In the genomic region with DNA sequence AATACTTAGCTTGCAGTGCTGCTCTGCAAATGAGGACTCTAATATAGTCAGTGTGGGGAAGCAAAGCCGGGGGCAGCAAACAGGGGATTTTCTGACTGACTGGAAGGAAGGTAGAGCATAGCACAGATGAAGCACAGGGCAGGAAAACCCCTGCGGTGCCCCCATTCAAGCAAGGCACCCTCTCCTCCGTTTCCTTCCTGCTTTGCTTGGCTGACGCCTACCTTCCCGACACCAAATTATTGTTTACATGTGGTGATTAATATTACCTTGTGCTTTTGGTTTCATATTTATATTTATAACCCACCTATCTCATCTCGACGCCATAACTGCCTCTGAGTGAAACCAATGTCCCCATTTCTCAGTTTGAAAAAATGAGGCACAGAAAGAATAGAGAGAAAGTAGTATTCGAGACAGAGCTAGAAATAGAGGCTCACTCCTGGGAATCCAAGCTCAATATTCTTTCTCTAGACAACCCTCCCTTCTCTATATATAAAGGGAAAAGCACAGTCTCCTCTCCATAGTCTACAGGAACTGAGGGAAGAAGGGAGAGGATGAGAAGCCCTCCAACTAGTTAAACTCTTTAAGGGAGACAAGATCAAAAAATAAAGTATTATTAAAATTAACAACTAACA, we compare ENCODE assay signal across 8 cellular contexts. TPM values are rescaled to one million over a fixed set of nuclear protein-coding genes. Genes with fewer than 3 reads are reported as not detected.
DNase-seq lines count a peak whose midpoint lies in the region; ATAC-seq, FAIRE-seq and TF ChIP-seq lines count a peak whose summit lies in the region.
"Had no signal": no experiment of that assay in that cellular context is flagged by ENCODE, and none has a peak within 500 bp of the region (broad histone marks: within the 10 kb centered on the region; RNA-seq: fewer than 3 reads in every experiment).

No MANE protein-coding gene starts in this region.

- H3K36me3 Mint-ChIP-seq in activated T-cell treated with anti-CD3 and anti-CD28 coated beads, Interleukin-2, amount 50 U/mL, for 72 hours (ENCODE audit: insufficient read depth in 2 of 2), result peaks cover 5 to 12% of the 10 kb centered on the region in 2 donors

- no peaks in the 10 kb centered on the region for H3K9me3 Mint-ChIP-seq in activated T-cell treated with anti-CD3 and anti-CD28 coated beads, Interleukin-2, amount 50 U/mL, for 72 hours
- H3K9me3 Mint-ChIP-seq: nephron had no signal

- peaks cover 0 to 13% of the 10 kb centered on the region in 2 donors for H3K36me3 ChIP-seq in small intestine (ENCODE audit: control insufficient read depth in 2 of 2, insufficient read depth in 2 of 2, low read length in 2 of 2)
- H3K36me3 ChIP-seq in ovary, result no peaks in the 10 kb centered on the region

- FAIRE-seq in small intestine (lab: Jason Lieb, UNC), result no peak

- H3K4me1 ChIP-seq in small intestine (ENCODE audit: control insufficient read depth in 2 of 2, insufficient read depth in 1 of 2, low read depth in 1 of 2, low read length in 1 of 2) (peaks cover 10 to 16% of the 10 kb centered on the region in 2 donors), ovary (ENCODE audit: insufficient read depth) (no peaks in the 10 kb centered on the region)

- H3K4me3 ChIP-seq in small intestine (ENCODE audit: low read depth in 1 of 2, low read length in 2 of 2) (no peak overlapping the region), ovary (no peak overlapping the region)

- H3K9me3 ChIP-seq in small intestine (ENCODE audit: control insufficient read depth, low read depth), result no peaks in the 10 kb centered on the region
- no peaks in the 10 kb centered on the region for H3K9me3 ChIP-seq in ovary

- peak overlapping the region; percentile 96 for H3K27ac Mint-ChIP-seq in activated T-cell treated with anti-CD3 and anti-CD28 coated beads, Interleukin-2, amount 50 U/mL, for 72 hours
- H3K27ac Mint-ChIP-seq: nephron had no signal

- no peak for TF ChIP-seq POLR2A in ovary (IDR thresholded peaks at IDR 0.05)

- peaks cover 45% of the 10 kb centered on the region for H3K4me1 Mint-ChIP-seq in activated T-cell treated with anti-CD3 and anti-CD28 coated beads, Interleukin-2, amount 50 U/mL, for 72 hours (ENCODE audit: low read depth)

- H3K4me3 Mint-ChIP-seq in activated T-cell treated with anti-CD3 and anti-CD28 coated beads, Interleukin-2, amount 50 U/mL, for 72 hours, result peak overlapping the region; percentile 66 to 74
- H3K4me3 Mint-ChIP-seq: nephron had no signal

- no peaks in the 10 kb centered on the region for H3K27me3 ChIP-seq in small intestine (ENCODE audit: control insufficient read depth in 2 of 2, insufficient read depth in 2 of 2, low read length in 2 of 2)
- H3K27me3 ChIP-seq in ovary, result no peaks in the 10 kb centered on the region

- intact Hi-C loops in ovary (cut with DNase I), result no loop called here

- peak overlapping the region; percentile 92 to 95 for H3K27ac ChIP-seq in small intestine (ENCODE audit: low read depth in 1 of 2, low read length in 1 of 2)
- H3K27ac ChIP-seq in ovary, result no peak overlapping the region

- TF ChIP-seq CTCF in ovary (IDR thresholded peaks at IDR 0.05), result no peak

- WGBS in small intestine, 3 donors, result 12 to 36% (median 22%) methylated on average over 8 of the region's 8 CpGs
- 83 to 87% (median 85%) methylated on average over 8 of the region's 8 CpGs for WGBS in ovary, 3 donors

- peak; percentile 74 for ATAC-seq in GM21381 (IDR thresholded peaks at IDR 0.05; ENCODE audit: unreplicated experiment)
- peak; percentile 62 for ATAC-seq in HG03558 (IDR thresholded peaks at IDR 0.05; ENCODE audit: extremely low read depth, unreplicated experiment)
- peak; percentile 94 to 97 for ATAC-seq in activated T-cell treated with anti-CD3 and anti-CD28 coated beads, Interleukin-2, amount 50 U/mL, for 72 hours (replicated peaks in 1 of 2)
- ATAC-seq in SK-N-SH treated with all-trans-retinoic acid at 6 μM for 48 hours, result no peak

- TF ChIP-seq EP300 in ovary (IDR thresholded peaks at IDR 0.05), result no peak

- H3K27me3 Mint-ChIP-seq in activated T-cell treated with anti-CD3 and anti-CD28 coated beads, Interleukin-2, amount 50 U/mL, for 72 hours (ENCODE audit: low read depth), result no peaks in the 10 kb centered on the region

- DNase-seq in activated T-cell treated with anti-CD3 and anti-CD28 coated beads, Interleukin-2, amount 50 U/mL, for 72 hours, result peak; percentile 76 to 78
- DNase-seq in small intestine, result peak; percentile 79
- DNase-seq in epidermal melanocyte (ENCODE audit: insufficient read length, low spot score), result no peak
- DNase-seq in ovary, result no peak

TF ChIP-seq in SK-N-SH treated with all-trans-retinoic acid at 6 μM for 48 hours, 23 proteins besides CTCF, POLR2A, EP300 and RAD21:
- no peak for TF ChIP-seq ZNF70 (CRISPR knock-in tag; IDR thresholded peaks at IDR 0.05)
- no peak for TF ChIP-seq TOX (CRISPR knock-in tag; IDR thresholded peaks at IDR 0.05; ENCODE audit: borderline replicate concordance)

RNA-seq across cellular contexts. Expression of gene PIK3C2B, which starts 41.3 kb away (rescaled TPM):
- 10 to 100 TPM; 43.1 to 54.5 TPM for total RNA-seq in activated T-cell treated with anti-CD3 and anti-CD28 coated beads, Interleukin-2, amount 50 U/mL, for 72 hours
- 10 to 100 TPM in 2 of 3 donors, 1 to 10 TPM in 1; 8.1 to 23.7 (median 11.2) TPM for polyA plus RNA-seq in small intestine
- 10 to 100 TPM in 5 of 7 donors, 1 to 10 TPM in 2; 5.6 to 26.0 (median 12.8) TPM for total RNA-seq in ovary
- polyA plus RNA-seq in ovary, result 1 to 10 TPM; 6.2 to 7.9 TPM

RNA-seq across cellular contexts. Expression of gene PPP1R15B, which starts 41.6 kb away (rescaled TPM):
- 10 to 100 TPM; 82.9 to 94.2 TPM for total RNA-seq in activated T-cell treated with anti-CD3 and anti-CD28 coated beads, Interleukin-2, amount 50 U/mL, for 72 hours
- 10 to 100 TPM in 1 of 3 donors, 1 to 10 TPM in 2; 9.4 to 25.6 (median 9.7) TPM for polyA plus RNA-seq in small intestine
- total RNA-seq in ovary, result 10 to 100 TPM; 30.7 to 69.5 (median 49.5) TPM
- 10 to 100 TPM; 16.5 to 19.4 TPM for polyA plus RNA-seq in ovary

Comparison
In these comparisons a context has a peak if more than half of its experiments do, and no peak if none do; other contexts are left out.
1. DNase-seq: peak in activated T-cell treated with anti-CD3 and anti-CD28 coated beads, Interleukin-2, amount 50 U/mL, for 72 hours (2 of 2) and small intestine (single experiment); none in epidermal melanocyte (single experiment) and ovary (0 of 5).
2. H3K27ac ChIP-seq: peak in small intestine (2 of 2); none in ovary (0 of 2).